In genomic region chr15:60914360-60914759, GRCh38 we compare ENCODE assay signal across 19 cellular contexts.
DNase-seq lines count a peak whose midpoint lies in the region; ATAC-seq and TF ChIP-seq lines count a peak whose summit lies in the region.
"Had no signal": no experiment of that assay in that cellular context is flagged by ENCODE, and none has a peak within 500 bp of the region (broad histone marks: within the 10 kb centered on the region; RNA-seq: fewer than 3 reads in every experiment).

No MANE protein-coding gene starts in this region.

- H3K27ac Mint-ChIP-seq in T-helper 17 cell (peak overlapping the region; percentile 94), brain (peak overlapping the region in 3 of 5 experiments; percentile 11 to 41 (median 37))
- H3K27ac Mint-ChIP-seq: CD4-positive, alpha-beta T cell had no signal

- intact Hi-C loops in prostate gland (cut with DNase I) = loop anchor here (10.0 kb wide), 2 partner anchors 410 to 920 kb away; no protein-coding TSS in a partner anchor
- intact Hi-C loops in Right ventricle myocardium superior (cut with DNase I) = loop anchor here (10.0 kb wide), 2 partner anchors 130 to 400 kb away; no protein-coding TSS in a partner anchor

- H3K27me3 ChIP-seq in prostate gland (replicated peaks; ENCODE audit: insufficient read depth) = no peaks in the 10 kb centered on the region

- H3K4me1 Mint-ChIP-seq in T-helper 17 cell (peaks cover 10% of the 10 kb centered on the region), brain (peaks cover 52% of the 10 kb centered on the region)

- no peaks in the 10 kb centered on the region for H3K9me3 Mint-ChIP-seq in brain
- H3K9me3 Mint-ChIP-seq: CD4-positive, alpha-beta T cell had no signal

- H3K36me3 Mint-ChIP-seq in T-helper 17 cell (ENCODE audit: low read depth) (peaks cover 2% of the 10 kb centered on the region), brain (no peaks in the 10 kb centered on the region)

- H3K4me3 ChIP-seq in fibroblast of mammary gland (ENCODE audit: control insufficient read depth, low read depth, low read length) = no peak overlapping the region
- no peak overlapping the region for H3K4me3 ChIP-seq in prostate gland
- H3K4me3 ChIP-seq: A549, GM12878 had no signal

- no peak for ATAC-seq in T-helper 17 cell
- no peak for ATAC-seq in Right ventricle myocardium superior (ENCODE audit: poor library complexity)
- ATAC-seq: A549, GM12878 had no signal

- TF ChIP-seq CTCF in brain (conservative IDR thresholded peaks at IDR 0.05) = no peak
- no peak for TF ChIP-seq CTCF in fibroblast of mammary gland (conservative IDR thresholded peaks at IDR 0.05; ENCODE audit: control insufficient read depth, insufficient read depth, low read depth, low read length)
- no peak for TF ChIP-seq CTCF in prostate gland (IDR thresholded peaks at IDR 0.05)

- H3K4me3 Mint-ChIP-seq in T-helper 17 cell (no peak overlapping the region), brain (no peak overlapping the region)
- H3K4me3 Mint-ChIP-seq: CD4-positive, alpha-beta T cell had no signal

- H3K27ac ChIP-seq in prostate gland = no peak overlapping the region
- H3K27ac ChIP-seq: A549 had no signal

- DNase-seq in T-helper 17 cell (no peak), fibroblast of mammary gland (ENCODE audit: low read depth) (peak; percentile 26), prostate gland (ENCODE audit: low spot score) (peak; percentile 22), Right ventricle myocardium superior (no peak), DMS79 treated with DMSO at 0.1 percent for 48 hours (lab: John Stamatoyannopoulos, UW) (no peak)
- no peak for DNase-seq in activated CD4-positive, CD25-positive, alpha-beta regulatory T cell treated with anti-CD3 and anti-CD28 coated beads, Interleukin-2, amount 50 U/mL, for 72 hours
- DNase-seq: CD4-positive, alpha-beta T cell; COR-L47; DMS 273 treated with DMSO at 0.1 percent for 48 hours; DND-41; H7; Karpas-422; NCI-H1694; NCI-H2171 treated with DMSO at 0.1 percent for 48 hours; NCI-H446 treated with DMSO at 0.1 percent for 48 hours; NCI-H69 had no signal

- 24% methylated on average over 3 of the region's 3 CpGs for WGBS in prostate gland

- H3K36me3 ChIP-seq in prostate gland = no peaks in the 10 kb centered on the region

- no peak for TF ChIP-seq POLR2A in prostate gland (IDR thresholded peaks at IDR 0.05)

- H3K4me1 ChIP-seq in prostate gland (replicated peaks) = peaks cover 3% of the 10 kb centered on the region
- H3K4me1 ChIP-seq: A549 had no signal

- H3K27me3 Mint-ChIP-seq in T-helper 17 cell (no peaks in the 10 kb centered on the region), brain (peaks cover 14% of the 10 kb centered on the region)
- H3K27me3 Mint-ChIP-seq: CD4-positive, alpha-beta T cell had no signal

- H3K9me3 ChIP-seq in T-helper 17 cell (ENCODE audit: control insufficient read depth, low read length, poor library complexity, severe bottlenecking) (no peaks in the 10 kb centered on the region), prostate gland (no peaks in the 10 kb centered on the region)
- H3K9me3 ChIP-seq: A549 had no signal

Comparison
In these comparisons a context has a peak if more than half of its experiments do, and no peak if none do; other contexts are left out.
1. DNase-seq: peak in fibroblast of mammary gland (single experiment) and prostate gland (single experiment); none in T-helper 17 cell (0 of 3), activated CD4-positive, CD25-positive, alpha-beta regulatory T cell treated with anti-CD3 and anti-CD28 coated beads, Interleukin-2, amount 50 U/mL, for 72 hours (single experiment), Right ventricle myocardium superior (single experiment) and DMS79 treated with DMSO at 0.1 percent for 48 hours (single experiment).